25 cellular contexts compared by ENCODE assay signal in genomic region chr6:69069881-69070280, GRCh38.
"Had no signal": no experiment of that assay in that cellular context is flagged by ENCODE, and none has a peak within 500 bp of the region (broad histone marks: within the 10 kb centered on the region; RNA-seq: fewer than 3 reads in every experiment).

No MANE protein-coding gene starts in this region.

- ATAC-seq: heart left ventricle; left colon; left ventricle myocardium superior; right lobe of liver; stimulated activated naive B cell treated with anti-CD40 and anti-IgM and Interleukin-4, amounts not matched to agents 10 μg/mL and 1 μg/mL and 100 μg/mL, for 72 hours; stimulated activated naive CD8-positive, alpha-beta T cell treated with anti-CD3 and anti-CD28 coated beads, Interleukin-15, amount 100 ng/mL, for 72 hours; upper lobe of right lung had no signal

- H2AFZ ChIP-seq: parathyroid adenoma had no signal

- DNase-seq: effector CD4-positive, alpha-beta T cell; foreskin melanocyte; heart left ventricle; hippocampal formation; islet precursor cell; left colon; left ventricle myocardium superior; mesenchymal stem cell; midbrain; retina; right lobe of liver; stimulated activated CD4-positive, alpha-beta T cell treated with anti-CD3 and anti-CD28 coated beads, Interleukin-2, amount 100 ng/mL, for 24 hours; stimulated activated CD4-positive, alpha-beta T cell treated with anti-CD3 and anti-CD28 coated beads, Interleukin-4, amount 100 ng/mL, for 4 hours; stimulated activated naive B cell treated with anti-CD40 and anti-IgM and Interleukin-4, amounts not matched to agents 10 μg/mL and 1 μg/mL and 100 μg/mL, for 72 hours; stimulated activated naive CD8-positive, alpha-beta T cell treated with anti-CD3 and anti-CD28 coated beads, Interleukin-15, amount 100 ng/mL, for 72 hours; testis; upper lobe of right lung had no signal

- H3K9me3 Mint-ChIP-seq: nephron; stimulated activated naive B cell treated with anti-CD40 and anti-IgM and Interleukin-4, amounts not matched to agents 10 μg/mL and 1 μg/mL and 100 μg/mL, for 72 hours; stimulated activated naive CD8-positive, alpha-beta T cell treated with anti-CD3 and anti-CD28 coated beads, Interleukin-15, amount 100 ng/mL, for 72 hours had no signal

- H3K27ac Mint-ChIP-seq: nephron; stimulated activated naive B cell treated with anti-CD40 and anti-IgM and Interleukin-4, amounts not matched to agents 10 μg/mL and 1 μg/mL and 100 μg/mL, for 72 hours; stimulated activated naive CD8-positive, alpha-beta T cell treated with anti-CD3 and anti-CD28 coated beads, Interleukin-15, amount 100 ng/mL, for 72 hours had no signal

- H3K36me3 ChIP-seq: heart left ventricle, prostate gland, right lobe of liver, tibial nerve, upper lobe of right lung, vagina had no signal

- H3K4me1 Mint-ChIP-seq: nephron; stimulated activated naive B cell treated with anti-CD40 and anti-IgM and Interleukin-4, amounts not matched to agents 10 μg/mL and 1 μg/mL and 100 μg/mL, for 72 hours; stimulated activated naive CD8-positive, alpha-beta T cell treated with anti-CD3 and anti-CD28 coated beads, Interleukin-15, amount 100 ng/mL, for 72 hours had no signal

- H3K9ac ChIP-seq: parathyroid adenoma had no signal

- H3K4me3 ChIP-seq: coronary artery, heart left ventricle, lung, prostate gland, right lobe of liver, skin epidermis, testis, tibial nerve, upper lobe of right lung, vagina had no signal

- H3K4me3 Mint-ChIP-seq: nephron; stimulated activated naive B cell treated with anti-CD40 and anti-IgM and Interleukin-4, amounts not matched to agents 10 μg/mL and 1 μg/mL and 100 μg/mL, for 72 hours; stimulated activated naive CD8-positive, alpha-beta T cell treated with anti-CD3 and anti-CD28 coated beads, Interleukin-15, amount 100 ng/mL, for 72 hours had no signal

- H3K79me2 ChIP-seq: parathyroid adenoma had no signal

- H3K4me1 ChIP-seq: heart left ventricle, parathyroid adenoma, prostate gland, right lobe of liver, testis, tibial nerve, upper lobe of right lung, vagina had no signal

- H3K36me3 Mint-ChIP-seq: stimulated activated naive B cell treated with anti-CD40 and anti-IgM and Interleukin-4, amounts not matched to agents 10 μg/mL and 1 μg/mL and 100 μg/mL, for 72 hours had no signal

- H3K27ac ChIP-seq: coronary artery, heart left ventricle, parathyroid adenoma, prostate gland, right lobe of liver, skin epidermis, testis, tibial nerve, upper lobe of right lung, vagina had no signal

- H3K9me3 ChIP-seq: heart left ventricle, prostate gland, right lobe of liver, testis, tibial nerve, upper lobe of right lung, vagina had no signal

- H3K27me3 Mint-ChIP-seq: stimulated activated naive B cell treated with anti-CD40 and anti-IgM and Interleukin-4, amounts not matched to agents 10 μg/mL and 1 μg/mL and 100 μg/mL, for 72 hours; stimulated activated naive CD8-positive, alpha-beta T cell treated with anti-CD3 and anti-CD28 coated beads, Interleukin-15, amount 100 ng/mL, for 72 hours had no signal

- H3K27me3 ChIP-seq: heart left ventricle, right lobe of liver, testis, tibial nerve, upper lobe of right lung, vagina had no signal
